Comparison of ENCODE assay signal across 15 cellular contexts in the genomic region with DNA sequence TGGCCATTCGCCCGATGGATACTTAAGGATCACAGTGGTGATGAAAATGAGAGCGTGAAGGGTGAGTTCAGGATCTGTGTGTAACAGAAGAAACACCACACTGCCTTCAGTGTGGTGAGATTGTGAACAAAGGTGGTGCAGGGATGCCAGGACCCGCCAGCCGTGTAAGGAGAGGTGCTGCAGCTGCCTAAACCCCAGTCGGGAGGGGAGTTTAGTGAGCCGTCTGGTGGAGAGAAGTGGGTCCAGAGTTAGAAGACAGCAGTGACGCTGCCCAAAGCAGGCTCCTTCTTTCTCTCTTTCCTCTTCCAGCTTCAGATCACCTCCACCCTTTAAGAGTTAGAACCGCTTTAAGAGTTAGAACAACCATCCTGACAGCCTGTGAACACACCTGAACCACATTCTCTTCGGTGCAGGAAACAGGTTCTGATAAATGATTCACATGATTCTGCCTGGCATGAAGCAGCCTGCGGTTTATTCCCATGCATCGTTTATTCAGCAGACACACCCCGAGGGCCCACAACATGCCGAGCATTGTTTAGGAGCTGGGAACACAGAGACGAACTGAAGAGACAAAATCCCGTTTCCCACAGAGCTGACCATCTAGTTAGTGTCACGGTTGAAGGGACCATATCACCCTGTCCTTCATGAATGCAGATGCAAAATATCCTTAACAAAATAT.
A peak's percentile ranks its signal among the peaks of the same experiment; 100 is the strongest.
DNase-seq lines count a peak whose midpoint lies in the region; ATAC-seq, FAIRE-seq and TF ChIP-seq lines count a peak whose summit lies in the region.
"Had no signal": no experiment of that assay in that cellular context is flagged by ENCODE, and none has a peak within 500 bp of the region (broad histone marks: within the 10 kb centered on the region; RNA-seq: fewer than 3 reads in every experiment).

No MANE protein-coding gene starts in this region.

- 69% methylated on average over 17 of the region's 17 CpGs for WGBS in SK-N-SH (ENCODE audit: low lambda C conversion rate)
- 49 to 55% methylated on average over 17 of the region's 17 CpGs for WGBS in body of pancreas, 2 donors

- H3K9ac ChIP-seq in SK-N-SH (no peak overlapping the region), astrocyte (ENCODE audit: low read length) (no peak overlapping the region)

- H2AFZ ChIP-seq in SK-N-SH (ENCODE audit: low read depth) (no peak overlapping the region), astrocyte (ENCODE audit: low read depth, low read length) (no peak overlapping the region)
- H2AFZ ChIP-seq: GM23338 had no signal

- H3K36me3 ChIP-seq in SK-N-SH (replicated peaks in 1 of 2; ENCODE audit: control insufficient read depth in 1 of 2, insufficient read depth in 2 of 2, low read length in 1 of 2): no peaks in the 10 kb centered on the region
- H3K36me3 ChIP-seq in astrocyte (ENCODE audit: insufficient read depth, low read length): no peaks in the 10 kb centered on the region
- H3K36me3 ChIP-seq in kidney epithelial cell (ENCODE audit: control insufficient read depth, insufficient read depth, low read length): no peaks in the 10 kb centered on the region
- no peaks in the 10 kb centered on the region for H3K36me3 ChIP-seq in body of pancreas (replicated peaks in 1 of 2; ENCODE audit: insufficient read depth in 1 of 2, low read depth in 2 of 2)

- H3K4me1 ChIP-seq in SK-N-SH (ENCODE audit: control insufficient read depth in 1 of 2, insufficient read depth in 2 of 2, low read depth in 1 of 2, low read length in 1 of 2) (peaks cover 0 to 10% of the 10 kb centered on the region in 2 experiments; a peak in 1 of 4 replicates), astrocyte (ENCODE audit: insufficient read depth, low read length) (peaks cover 11% of the 10 kb centered on the region), body of pancreas (no peaks in the 10 kb centered on the region)

- no peak overlapping the region for H3K4me3 ChIP-seq in SK-N-SH (ENCODE audit: low read depth in 2 of 2, low read length in 1 of 2)
- no peak overlapping the region for H3K4me3 ChIP-seq in astrocyte (ENCODE audit: insufficient read depth, low read depth, low read length)
- no peak overlapping the region for H3K4me3 ChIP-seq in kidney epithelial cell (ENCODE audit: low read depth, low read length)
- H3K4me3 ChIP-seq in body of pancreas: no peak overlapping the region
- H3K4me3 ChIP-seq: GM23338, skin epidermis had no signal

- H3K79me2 ChIP-seq in SK-N-SH (ENCODE audit: insufficient read depth) (no peaks in the 10 kb centered on the region), astrocyte (ENCODE audit: insufficient read depth, low read length) (no peaks in the 10 kb centered on the region)

- no peak for TF ChIP-seq RAD21 in SK-N-SH (IDR thresholded peaks at IDR 0.05; ENCODE audit: low read length)

- H3K36me3 Mint-ChIP-seq in astrocyte (ENCODE audit: low read depth, unreplicated experiment): peaks cover under 1% of the 10 kb centered on the region

- H3K9me2 ChIP-seq in SK-N-SH: no peaks in the 10 kb centered on the region

- FAIRE-seq in astrocyte (lab: Jason Lieb, UNC): no peak
- FAIRE-seq in urothelium cell line (lab: Jason Lieb, UNC): peak; percentile 20
- FAIRE-seq: A204.1, islet of Langerhans had no signal

- H3K4me2 ChIP-seq in SK-N-SH (no peak overlapping the region), astrocyte (ENCODE audit: low read length) (no peak overlapping the region)
- H3K4me2 ChIP-seq: GM23338 had no signal

- no peak for TF ChIP-seq CTCF in SK-N-SH (IDR thresholded peaks at IDR 0.05)
- no peak for TF ChIP-seq CTCF in astrocyte (IDR thresholded peaks at IDR 0.05; ENCODE audit: insufficient read depth, low read depth, low read length)
- TF ChIP-seq CTCF in kidney epithelial cell (IDR thresholded peaks at IDR 0.05; ENCODE audit: insufficient read depth, low read length, poor library complexity, severe bottlenecking): no peak
- no peak for TF ChIP-seq CTCF in body of pancreas (IDR thresholded peaks at IDR 0.05)

- H3K27ac ChIP-seq in SK-N-SH (ENCODE audit: low read depth in 2 of 2, low read length in 1 of 2): no peak overlapping the region
- no peak overlapping the region for H3K27ac ChIP-seq in astrocyte (ENCODE audit: low read depth, low read length)
- H3K27ac ChIP-seq in body of pancreas: no peak overlapping the region

- TF ChIP-seq POLR2A in body of pancreas (IDR thresholded peaks at IDR 0.05): no peak

- H3K4me1 Mint-ChIP-seq in astrocyte (ENCODE audit: low read depth, unreplicated experiment): peaks cover 7% of the 10 kb centered on the region

- H3K9me3 ChIP-seq in SK-N-SH (no peaks in the 10 kb centered on the region), astrocyte (ENCODE audit: insufficient read depth, low read depth, low read length) (no peaks in the 10 kb centered on the region), body of pancreas (no peaks in the 10 kb centered on the region)

- POLR2A ChIA-PET in SK-N-SH (lab: Yijun Ruan, JAX): no interaction called here

- H3K27me3 ChIP-seq in SK-N-SH (ENCODE audit: insufficient read depth): no peaks in the 10 kb centered on the region
- no peaks in the 10 kb centered on the region for H3K27me3 ChIP-seq in astrocyte (ENCODE audit: insufficient read depth, low read length)
- no peaks in the 10 kb centered on the region for H3K27me3 ChIP-seq in kidney epithelial cell (ENCODE audit: control insufficient read depth, insufficient read depth, low read length)
- no peaks in the 10 kb centered on the region for H3K27me3 ChIP-seq in body of pancreas

- no peak overlapping the region for H3K27ac Mint-ChIP-seq in astrocyte (ENCODE audit: unreplicated experiment)
- H3K27ac Mint-ChIP-seq: GM23338 had no signal

- DNase-seq in SK-N-SH: no peak
- peak; percentile 68 for DNase-seq in astrocyte (ENCODE audit: low read depth)
- DNase-seq in kidney epithelial cell (ENCODE audit: low read depth): peak; percentile 94
- peak; percentile 79 for DNase-seq in urothelium cell line (ENCODE audit: low spot score)
- no peak for DNase-seq in body of pancreas
- DNase-seq in NCI-H1417 treated with DMSO at 0.1 percent for 48 hours (lab: John Stamatoyannopoulos, UW): no peak
- DNase-seq in NOMO-1 (lab: John Stamatoyannopoulos, UW; ENCODE audit: unreplicated experiment in 2 of 2): no peak
- DNase-seq: activated CD4-positive, alpha-beta T cell treated with anti-CD3 and anti-CD28 coated beads, Interleukin-2, amount 50 U/mL, for 1 hour; cerebellar nuclear complex; NCI-H1105 had no signal

- no peaks in the 10 kb centered on the region for H4K20me1 ChIP-seq in SK-N-SH (ENCODE audit: insufficient read depth)
- H4K20me1 ChIP-seq in astrocyte (ENCODE audit: insufficient read depth, low read length): no peaks in the 10 kb centered on the region

- H3F3A ChIP-seq in SK-N-SH (replicated peaks; ENCODE audit: insufficient read depth): peaks cover 5% of the 10 kb centered on the region

- TF ChIP-seq EP300 in SK-N-SH (IDR thresholded peaks at IDR 0.05; ENCODE audit: borderline replicate concordance in 1 of 2, low read depth in 1 of 2, low read length in 1 of 2): no peak

- no peaks in the 10 kb centered on the region for H3K9me3 Mint-ChIP-seq in astrocyte (ENCODE audit: unreplicated experiment)
- H3K9me3 Mint-ChIP-seq: GM23338 had no signal

- CTCF ChIA-PET in SK-N-SH (lab: Yijun Ruan, JAX): no interaction called here

- ATAC-seq in SK-N-SH treated with all-trans-retinoic acid at 6 μM for 48 hours (peak; percentile 35; the same call in 2 of the 3 replicates), body of pancreas (no peak)
- ATAC-seq: GM23338 had no signal

- peaks cover 25% of the 10 kb centered on the region for H3K27me3 Mint-ChIP-seq in astrocyte (ENCODE audit: low read depth, unreplicated experiment)

- H3K4me3 Mint-ChIP-seq in astrocyte (ENCODE audit: unreplicated experiment): no peak overlapping the region
- H3K4me3 Mint-ChIP-seq: GM23338 had no signal

- intact Hi-C loops in body of pancreas (cut with DNase I): no loop called here

TF ChIP-seq in SK-N-SH treated with all-trans-retinoic acid at 6 μM for 48 hours, 23 proteins besides CTCF, POLR2A, EP300 and RAD21 (continues in another document):
- no peak for TF ChIP-seq GLIS3 (CRISPR knock-in tag; IDR thresholded peaks at IDR 0.05)
- TF ChIP-seq, protein P1, sequence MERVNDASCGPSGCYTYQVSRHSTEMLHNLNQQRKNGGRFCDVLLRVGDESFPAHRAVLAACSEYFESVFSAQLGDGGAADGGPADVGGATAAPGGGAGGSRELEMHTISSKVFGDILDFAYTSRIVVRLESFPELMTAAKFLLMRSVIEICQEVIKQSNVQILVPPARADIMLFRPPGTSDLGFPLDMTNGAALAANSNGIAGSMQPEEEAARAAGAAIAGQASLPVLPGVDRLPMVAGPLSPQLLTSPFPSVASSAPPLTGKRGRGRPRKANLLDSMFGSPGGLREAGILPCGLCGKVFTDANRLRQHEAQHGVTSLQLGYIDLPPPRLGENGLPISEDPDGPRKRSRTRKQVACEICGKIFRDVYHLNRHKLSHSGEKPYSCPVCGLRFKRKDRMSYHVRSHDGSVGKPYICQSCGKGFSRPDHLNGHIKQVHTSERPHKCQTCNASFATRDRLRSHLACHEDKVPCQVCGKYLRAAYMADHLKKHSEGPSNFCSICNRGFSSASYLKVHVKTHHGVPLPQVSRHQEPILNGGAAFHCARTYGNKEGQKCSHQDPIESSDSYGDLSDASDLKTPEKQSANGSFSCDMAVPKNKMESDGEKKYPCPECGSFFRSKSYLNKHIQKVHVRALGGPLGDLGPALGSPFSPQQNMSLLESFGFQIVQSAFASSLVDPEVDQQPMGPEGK (CRISPR knock-in tag; IDR thresholded peaks at IDR 0.05; ENCODE audit: borderline replicate concordance): no peak
- no peak for TF ChIP-seq ZFP3 (CRISPR knock-in tag; IDR thresholded peaks at IDR 0.05)
- TF ChIP-seq PPARA (CRISPR knock-in tag; IDR thresholded peaks at IDR 0.05; ENCODE audit: borderline replicate concordance): no peak

TF ChIP-seq in SK-N-SH, 30 proteins besides CTCF, POLR2A, EP300 and RAD21 (continues in another document):
- TF ChIP-seq, protein P2, sequence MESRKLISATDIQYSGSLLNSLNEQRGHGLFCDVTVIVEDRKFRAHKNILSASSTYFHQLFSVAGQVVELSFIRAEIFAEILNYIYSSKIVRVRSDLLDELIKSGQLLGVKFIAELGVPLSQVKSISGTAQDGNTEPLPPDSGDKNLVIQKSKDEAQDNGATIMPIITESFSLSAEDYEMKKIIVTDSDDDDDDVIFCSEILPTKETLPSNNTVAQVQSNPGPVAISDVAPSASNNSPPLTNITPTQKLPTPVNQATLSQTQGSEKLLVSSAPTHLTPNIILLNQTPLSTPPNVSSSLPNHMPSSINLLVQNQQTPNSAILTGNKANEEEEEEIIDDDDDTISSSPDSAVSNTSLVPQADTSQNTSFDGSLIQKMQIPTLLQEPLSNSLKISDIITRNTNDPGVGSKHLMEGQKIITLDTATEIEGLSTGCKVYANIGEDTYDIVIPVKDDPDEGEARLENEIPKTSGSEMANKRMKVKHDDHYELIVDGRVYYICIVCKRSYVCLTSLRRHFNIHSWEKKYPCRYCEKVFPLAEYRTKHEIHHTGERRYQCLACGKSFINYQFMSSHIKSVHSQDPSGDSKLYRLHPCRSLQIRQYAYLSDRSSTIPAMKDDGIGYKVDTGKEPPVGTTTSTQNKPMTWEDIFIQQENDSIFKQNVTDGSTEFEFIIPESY (IDR thresholded peaks at IDR 0.05; ENCODE audit: borderline replicate concordance, low read depth): no peak
- TF ChIP-seq SMC3 (IDR thresholded peaks at IDR 0.05; ENCODE audit: low read depth, low read length): no peak
- no peak for TF ChIP-seq RXRA (IDR thresholded peaks at IDR 0.05; ENCODE audit: borderline replicate concordance, low read depth)
- TF ChIP-seq SIN3A (IDR thresholded peaks at IDR 0.05; ENCODE audit: borderline replicate concordance, low read depth, low read length): no peak

Comparison
In these comparisons a context has a peak if more than half of its experiments do, and no peak if none do; other contexts are left out.
1. DNase-seq: peak in astrocyte (single experiment), kidney epithelial cell (single experiment) and urothelium cell line (single experiment); none in SK-N-SH (single experiment), body of pancreas (0 of 4), NCI-H1417 treated with DMSO at 0.1 percent for 48 hours (single experiment) and NOMO-1 (0 of 2).